In the genomic region with DNA sequence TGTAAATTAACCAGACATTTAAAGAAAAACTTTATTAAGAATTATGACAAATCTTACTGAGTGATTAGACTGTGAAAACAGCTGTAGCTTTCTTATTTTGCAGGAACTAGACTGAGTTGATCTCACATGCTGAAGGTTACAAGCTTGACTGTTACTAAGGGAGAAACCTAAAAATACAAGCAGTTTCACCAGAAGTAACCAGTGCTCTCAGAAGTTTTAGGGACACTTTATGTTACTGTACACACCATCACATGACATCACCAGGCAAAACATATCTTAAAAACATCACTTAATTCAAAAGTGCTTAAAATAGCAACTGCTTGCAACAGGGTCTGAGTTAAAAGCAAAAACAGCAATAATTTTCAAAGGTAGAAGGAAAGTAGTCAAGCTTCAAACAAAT, we compare ENCODE assay signal across 11 cellular contexts.
A peak's percentile ranks its signal among the peaks of the same experiment; 100 is the strongest.
DNase-seq lines count a peak whose midpoint lies in the region; ATAC-seq and FAIRE-seq lines count a peak whose summit lies in the region.
"Had no signal": no experiment of that assay in that cellular context is flagged by ENCODE, and none has a peak within 500 bp of the region (broad histone marks: within the 10 kb centered on the region; RNA-seq: fewer than 3 reads in every experiment).

No MANE protein-coding gene starts in this region.

- peaks cover 9% of the 10 kb centered on the region for H3K36me3 Mint-ChIP-seq in memory B cell

- peak; percentile 73 for FAIRE-seq in GM18507 (lab: Jason Lieb, UNC)

- no peaks in the 10 kb centered on the region for H3K27me3 Mint-ChIP-seq in memory B cell

- peaks cover 30% of the 10 kb centered on the region for H3K4me1 Mint-ChIP-seq in memory B cell

- no peak overlapping the region for H3K4me3 Mint-ChIP-seq in memory B cell
- H3K4me3 Mint-ChIP-seq: nephron had no signal

- H3K9me3 Mint-ChIP-seq in memory B cell: no peaks in the 10 kb centered on the region
- H3K9me3 Mint-ChIP-seq: nephron had no signal

- peak overlapping the region; percentile 40 for H3K27ac Mint-ChIP-seq in memory B cell
- H3K27ac Mint-ChIP-seq: nephron had no signal

- ATAC-seq in GM21528 (IDR thresholded peaks at IDR 0.05; ENCODE audit: low FRiP score, unreplicated experiment): peak; percentile 74
- ATAC-seq in HG03196 (IDR thresholded peaks at IDR 0.05; ENCODE audit: unreplicated experiment): peak; percentile 72
- ATAC-seq in memory B cell (ENCODE audit: low read depth): no peak
- ATAC-seq: foreskin keratinocyte had no signal

- DNase-seq in GM18507 (ENCODE audit: extremely low spot score, insufficient read length, low read depth) (no peak), memory B cell (ENCODE audit: low spot score in 2 of 2) (no peak), activated T-cell treated with anti-CD3 and anti-CD28 coated beads for 4 hours (no peak), HCEC 1CT (no peak), NCI-H2227 (lab: John Stamatoyannopoulos, UW; ENCODE audit: unreplicated experiment) (no peak)
- no peak for DNase-seq in activated naive CD4-positive, alpha-beta T cell treated with Interleukin-2 at 50 U/mL for 16 hours
- DNase-seq: foreskin keratinocyte, NCI-H510A treated with DMSO at 0.1 percent for 48 hours had no signal
